12 cellular contexts compared by ENCODE assay signal in genomic region chr9:88722753-88723152, GRCh38.
A peak's percentile ranks its signal among the peaks of the same experiment; 100 is the strongest.
DNase-seq lines count a peak whose midpoint lies in the region; ATAC-seq, FAIRE-seq and TF ChIP-seq lines count a peak whose summit lies in the region.
"Had no signal": no experiment of that assay in that cellular context is flagged by ENCODE, and none has a peak within 500 bp of the region (broad histone marks: within the 10 kb centered on the region; RNA-seq: fewer than 3 reads in every experiment).

No MANE protein-coding gene starts in this region.

- 79% methylated on average over 2 of the region's 2 CpGs for WGBS in liver
- 87% methylated on average over 2 of the region's 2 CpGs for WGBS in HepG2 (ENCODE audit: low lambda C conversion rate)

- no peak overlapping the region for H3K27ac ChIP-seq in liver (ENCODE audit: low read depth in 1 of 2, low read length in 2 of 2)
- H3K27ac ChIP-seq in HepG2 (ENCODE audit: extremely low read length, insufficient read depth, low read length): no peak overlapping the region

- no peaks in the 10 kb centered on the region for H3K79me2 ChIP-seq in HepG2 (ENCODE audit: insufficient read depth, low read length)

- H2AFZ ChIP-seq in HepG2 (ENCODE audit: low read length): no peak overlapping the region

- TF ChIP-seq CTCF in liver (IDR thresholded peaks at IDR 0.05; ENCODE audit: low read depth, low read length, missing input control) (no peak), HepG2 (CRISPR knock-in tag; IDR thresholded peaks at IDR 0.05) (no peak), fibroblast of the aortic adventitia (IDR thresholded peaks at IDR 0.05; ENCODE audit: insufficient read depth, low read length) (peak; percentile 50), D721Med (IDR thresholded peaks at IDR 0.05; ENCODE audit: insufficient read depth, missing control alignments) (no peak)

- H3K4me1 ChIP-seq in liver (ENCODE audit: control insufficient read depth in 4 of 4, insufficient read depth in 4 of 4, low read length in 3 of 4) (no peaks in the 10 kb centered on the region), HepG2 (ENCODE audit: insufficient read depth, low read length) (no peaks in the 10 kb centered on the region)

- CTCF ChIA-PET in HepG2 (lab: Yijun Ruan, JAX; ENCODE audit: low intra/inter-chr PET ratio, low total read pairs): no interaction called here
- CTCF ChIA-PET in activated CD8-positive, alpha-beta T cell treated with anti-CD3 and anti-CD28 coated beads, Interleukin-2, amount 10 ng/mL, durations not matched to agents 7 days and 5 days (lab: Charles Lee): no interaction called here

- H3K4me3 ChIP-seq in liver (ENCODE audit: low read depth in 1 of 3, low read length in 3 of 3) (no peak overlapping the region), HepG2 (replicated peaks in 1 of 3; ENCODE audit: insufficient read depth in 1 of 3, low read depth in 2 of 3, low read length in 3 of 3) (no peak overlapping the region), fibroblast of the aortic adventitia (ENCODE audit: low read depth, low read length) (no peak overlapping the region)

- no peaks in the 10 kb centered on the region for H3K36me3 Mint-ChIP-seq in activated CD8-positive, alpha-beta T cell treated with anti-CD3 and anti-CD28 coated beads, Interleukin-2, amount 10 ng/mL, durations not matched to agents 7 days and 5 days (ENCODE audit: low read depth)
- H3K36me3 Mint-ChIP-seq: CD8-positive, alpha-beta T cell had no signal

- DNase-seq in HepG2 (ENCODE audit: low spot score) (no peak), fibroblast of the aortic adventitia (ENCODE audit: low read depth) (peak; percentile 41), D721Med (ENCODE audit: insufficient read length, low spot score) (no peak)
- no peak for DNase-seq in activated CD8-positive, alpha-beta T cell treated with anti-CD3 and anti-CD28 coated beads, Interleukin-2, amount 10 ng/mL, durations not matched to agents 7 days and 5 days
- DNase-seq in central memory CD4-positive, alpha-beta T cell: no peak
- DNase-seq: activated B cell treated with CpG ODN at 0.5 μM for 24 hours; CD8-positive, alpha-beta T cell; NCI-H2029 treated with DMSO at 0.1 percent for 48 hours had no signal

- no peak overlapping the region for H3K4me3 Mint-ChIP-seq in activated CD8-positive, alpha-beta T cell treated with anti-CD3 and anti-CD28 coated beads, Interleukin-2, amount 10 ng/mL, durations not matched to agents 7 days and 5 days
- H3K4me3 Mint-ChIP-seq: activated B cell treated with CpG ODN at 0.5 μM for 24 hours; CD8-positive, alpha-beta T cell had no signal

- H3K27me3 ChIP-seq in liver (ENCODE audit: control insufficient read depth in 4 of 4, insufficient read depth in 4 of 4, low read length in 3 of 4) (peaks cover 0 to 9% (median 0%) of the 10 kb centered on the region in 4 donors), HepG2 (ENCODE audit: control insufficient read depth in 1 of 2, insufficient read depth in 2 of 2, low read length in 2 of 2) (0 out of 5 replicates have a peak, but pooled peaks cover 0 to 3% of the 10 kb centered on the region in 2 experiments)

- H3K9ac ChIP-seq in liver (ENCODE audit: low read depth in 1 of 2, low read length in 2 of 2): no peak overlapping the region
- H3K9ac ChIP-seq in HepG2 (ENCODE audit: insufficient read depth, low read depth, low read length): no peak overlapping the region

- peak; percentile 38 to 56 for TF ChIP-seq RAD21 in liver (IDR thresholded peaks at IDR 0.05)
- no peak for TF ChIP-seq RAD21 in HepG2 (CRISPR knock-in tag; IDR thresholded peaks at IDR 0.05)

- no peaks in the 10 kb centered on the region for H3K9me3 Mint-ChIP-seq in activated CD8-positive, alpha-beta T cell treated with anti-CD3 and anti-CD28 coated beads, Interleukin-2, amount 10 ng/mL, durations not matched to agents 7 days and 5 days (ENCODE audit: insufficient read depth)
- H3K9me3 Mint-ChIP-seq: activated B cell treated with CpG ODN at 0.5 μM for 24 hours; CD8-positive, alpha-beta T cell had no signal

- POLR2A ChIA-PET in HepG2 (lab: Yijun Ruan, JAX): no interaction called here
- POLR2A ChIA-PET in activated CD8-positive, alpha-beta T cell treated with anti-CD3 and anti-CD28 coated beads, Interleukin-2, amount 10 ng/mL, durations not matched to agents 7 days and 5 days (lab: Charles Lee): no interaction called here

- no peak for TF ChIP-seq POLR2A in HepG2 (IDR thresholded peaks at IDR 0.05; ENCODE audit: insufficient read depth in 1 of 2, low read depth in 2 of 2, low read length in 2 of 2)

- no peak overlapping the region for H3K27ac Mint-ChIP-seq in activated CD8-positive, alpha-beta T cell treated with anti-CD3 and anti-CD28 coated beads, Interleukin-2, amount 10 ng/mL, durations not matched to agents 7 days and 5 days
- H3K27ac Mint-ChIP-seq: activated B cell treated with CpG ODN at 0.5 μM for 24 hours; CD8-positive, alpha-beta T cell; progenitor cell of endocrine pancreas had no signal

- no peak for TF ChIP-seq EP300 in HepG2 (IDR thresholded peaks at IDR 0.05; ENCODE audit: low read depth in 2 of 2, low read length in 2 of 2)
- TF ChIP-seq EP300 in HepG2 (CRISPR knock-in tag; IDR thresholded peaks at IDR 0.05; ENCODE audit: borderline replicate concordance): no peak

- intact Hi-C loops in HepG2 (cut with micrococcal nuclease; ENCODE audit: unreplicated experiment): no loop called here

- in situ Hi-C loops in HepG2 (cut with HindIII; ENCODE audit: extremely low pct_ligation_motif_present, low pct_unique_long_range_greater_than_20kb): no loop called here

- ATAC-seq in HepG2 (no peak), SK-N-SH treated with all-trans-retinoic acid at 6 μM for 48 hours (peak; percentile 82), HG02852 (IDR thresholded peaks at IDR 0.05; ENCODE audit: unreplicated experiment) (no peak)
- no peak for ATAC-seq in activated CD8-positive, alpha-beta T cell treated with anti-CD3 and anti-CD28 coated beads, Interleukin-2, amount 10 ng/mL, durations not matched to agents 7 days and 5 days
- ATAC-seq: CD8-positive, alpha-beta T cell had no signal

- peaks cover 28% of the 10 kb centered on the region for H3K27me3 Mint-ChIP-seq in activated CD8-positive, alpha-beta T cell treated with anti-CD3 and anti-CD28 coated beads, Interleukin-2, amount 10 ng/mL, durations not matched to agents 7 days and 5 days (ENCODE audit: low read depth)

- FAIRE-seq in HepG2 (lab: Jason Lieb, UNC): no peak
- no peak for FAIRE-seq in D721Med (lab: Jason Lieb, UNC)

- H3K36me3 ChIP-seq in liver (ENCODE audit: control insufficient read depth in 4 of 4, insufficient read depth in 3 of 4, low read depth in 1 of 4, low read length in 3 of 4) (no peaks in the 10 kb centered on the region), HepG2 (replicated peaks in 1 of 2; ENCODE audit: control insufficient read depth in 1 of 2, insufficient read depth in 2 of 2, low read length in 2 of 2) (no peaks in the 10 kb centered on the region)

- H3K9me3 ChIP-seq in liver (ENCODE audit: control insufficient read depth in 4 of 4, low read length in 3 of 4) (no peaks in the 10 kb centered on the region), HepG2 (ENCODE audit: low read length) (no peaks in the 10 kb centered on the region)

- no peaks in the 10 kb centered on the region for H3K4me1 Mint-ChIP-seq in activated CD8-positive, alpha-beta T cell treated with anti-CD3 and anti-CD28 coated beads, Interleukin-2, amount 10 ng/mL, durations not matched to agents 7 days and 5 days (ENCODE audit: low read depth)
- H3K4me1 Mint-ChIP-seq: activated B cell treated with CpG ODN at 0.5 μM for 24 hours had no signal

- H3K4me2 ChIP-seq in HepG2 (ENCODE audit: low read depth, low read length): no peak overlapping the region

- BruUV-seq in HepG2 (replicated peaks; lab: Mats Ljungman, UMichigan): no TSS peak

- H4K20me1 ChIP-seq in HepG2 (ENCODE audit: insufficient read depth, low read length): no peaks in the 10 kb centered on the region

TF ChIP-seq in liver, 16 proteins besides CTCF, POLR2A, EP300 and RAD21:
- TF ChIP-seq TAF1 (conservative IDR thresholded peaks at IDR 0.05): no peak

TF ChIP-seq in HepG2, 621 proteins besides CTCF, POLR2A, EP300 and RAD21 (continues in another document):
- no peak for TF ChIP-seq ZBTB43 (CRISPR knock-in tag; conservative IDR thresholded peaks at IDR 0.05)

TF ChIP-seq in SK-N-SH treated with all-trans-retinoic acid at 6 μM for 48 hours, 23 proteins besides CTCF, POLR2A, EP300 and RAD21 (continues in another document):
- TF ChIP-seq TSHZ2 (CRISPR knock-in tag; IDR thresholded peaks at IDR 0.05) (no peak), TCF4 (CRISPR knock-in tag; IDR thresholded peaks at IDR 0.05; ENCODE audit: borderline replicate concordance) (no peak), TOX (CRISPR knock-in tag; IDR thresholded peaks at IDR 0.05; ENCODE audit: borderline replicate concordance) (no peak), ZC3H10 (CRISPR knock-in tag; IDR thresholded peaks at IDR 0.05) (no peak), ZNF8 (CRISPR knock-in tag; IDR thresholded peaks at IDR 0.05) (no peak), SNAI2 (CRISPR knock-in tag; IDR thresholded peaks at IDR 0.05) (no peak), ZNF565 (CRISPR knock-in tag; conservative IDR thresholded peaks at IDR 0.05; ENCODE audit: low read depth) (no peak), BACH2 (CRISPR knock-in tag; IDR thresholded peaks at IDR 0.05; ENCODE audit: borderline replicate concordance) (no peak), GLIS3 (CRISPR knock-in tag; IDR thresholded peaks at IDR 0.05) (no peak)
